18 cellular contexts compared by ENCODE assay signal in the genomic region with DNA sequence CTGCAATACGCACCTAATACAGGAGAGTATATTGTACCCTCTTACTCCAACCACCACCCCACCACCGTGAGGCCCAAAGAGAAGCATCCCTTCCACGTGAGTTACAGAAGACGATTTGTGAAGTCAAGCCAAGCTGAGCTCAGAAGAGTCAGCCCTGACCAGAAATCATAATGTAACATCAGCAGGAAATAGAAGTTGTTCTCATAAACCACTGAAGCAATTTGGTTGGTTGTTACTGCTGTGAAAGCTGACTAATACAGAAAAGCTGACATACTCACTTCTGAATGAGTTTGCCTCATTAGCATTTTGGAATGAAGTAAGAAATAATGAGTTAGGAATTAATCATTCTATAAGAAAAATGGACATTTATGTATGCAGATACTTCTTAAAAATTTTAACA.
"Had no signal": no experiment of that assay in that cellular context is flagged by ENCODE, and none has a peak within 500 bp of the region (broad histone marks: within the 10 kb centered on the region; RNA-seq: fewer than 3 reads in every experiment).

No MANE protein-coding gene starts in this region.

- H3K36me3 Mint-ChIP-seq: activated naive CD4-positive, alpha-beta T cell treated with anti-CD3 and anti-CD28 coated beads, Interleukin-2, amount 50 U/mL, for 24 hours had no signal

- H3K27me3 ChIP-seq: adrenal gland, spleen, upper lobe of right lung had no signal

- DNase-seq: activated B cell treated with CpG ODN at 0.5 μM for 24 hours; activated CD4-positive, alpha-beta T cell treated with anti-CD3 and anti-CD28 coated beads for 48 hours; activated CD8-positive, alpha-beta memory T cell treated with anti-CD3 and anti-CD28 coated beads, Interleukin-2, amount 50 U/mL, for 4 hours; activated CD8-positive, alpha-beta T cell treated with anti-CD3 and anti-CD28 coated beads, Interleukin-2, amount 10 ng/mL, durations not matched to agents 7 days and 5 days; activated effector memory CD4-positive, alpha-beta T cell treated with anti-CD3 and anti-CD28 coated beads, Interleukin-2, amount 50 U/mL, for 16 hours; activated T-cell treated with anti-CD3 and anti-CD28 coated beads, Interleukin-2, amount 50 U/mL, for 48 hours; adrenal gland; endodermal cell; hypothalamus; psoas muscle; spleen; stimulated activated naive CD8-positive, alpha-beta T cell treated with anti-CD3 and anti-CD28 coated beads, Interleukin-15, amount 100 ng/mL, for 72 hours; T-helper 17 cell; upper lobe of right lung had no signal

- H3K27ac Mint-ChIP-seq: activated B cell treated with CpG ODN at 0.5 μM for 24 hours; activated CD8-positive, alpha-beta T cell treated with anti-CD3 and anti-CD28 coated beads, Interleukin-2, amount 10 ng/mL, durations not matched to agents 7 days and 5 days; activated naive CD4-positive, alpha-beta T cell treated with anti-CD3 and anti-CD28 coated beads, Interleukin-2, amount 50 U/mL, for 24 hours; endodermal cell; stimulated activated naive CD8-positive, alpha-beta T cell treated with anti-CD3 and anti-CD28 coated beads, Interleukin-15, amount 100 ng/mL, for 72 hours; T-helper 17 cell had no signal

- H3K9me3 ChIP-seq: adrenal gland, psoas muscle, thoracic aorta, upper lobe of right lung had no signal

- H3K27ac ChIP-seq: adrenal gland, psoas muscle, spleen, thoracic aorta, upper lobe of right lung had no signal

- H3K4me3 ChIP-seq: adrenal gland, psoas muscle, spleen, thoracic aorta, upper lobe of right lung had no signal

- H3K4me3 Mint-ChIP-seq: activated B cell treated with CpG ODN at 0.5 μM for 24 hours; activated CD8-positive, alpha-beta T cell treated with anti-CD3 and anti-CD28 coated beads, Interleukin-2, amount 10 ng/mL, durations not matched to agents 7 days and 5 days; activated naive CD4-positive, alpha-beta T cell treated with anti-CD3 and anti-CD28 coated beads, Interleukin-2, amount 50 U/mL, for 24 hours; endodermal cell; neural crest cell; stimulated activated naive CD8-positive, alpha-beta T cell treated with anti-CD3 and anti-CD28 coated beads, Interleukin-15, amount 100 ng/mL, for 72 hours; T-helper 17 cell had no signal

- H3K4me1 Mint-ChIP-seq: activated B cell treated with CpG ODN at 0.5 μM for 24 hours; activated naive CD4-positive, alpha-beta T cell treated with anti-CD3 and anti-CD28 coated beads, Interleukin-2, amount 50 U/mL, for 24 hours; endodermal cell; neural crest cell; stimulated activated naive CD8-positive, alpha-beta T cell treated with anti-CD3 and anti-CD28 coated beads, Interleukin-15, amount 100 ng/mL, for 72 hours; T-helper 17 cell had no signal

- ATAC-seq: activated CD8-positive, alpha-beta T cell treated with anti-CD3 and anti-CD28 coated beads, Interleukin-2, amount 10 ng/mL, durations not matched to agents 7 days and 5 days; psoas muscle; sciatic nerve; stimulated activated naive CD8-positive, alpha-beta T cell treated with anti-CD3 and anti-CD28 coated beads, Interleukin-15, amount 100 ng/mL, for 72 hours; T-helper 17 cell; upper lobe of right lung had no signal

- H3K27me3 Mint-ChIP-seq: activated B cell treated with CpG ODN at 0.5 μM for 24 hours; activated naive CD4-positive, alpha-beta T cell treated with anti-CD3 and anti-CD28 coated beads, Interleukin-2, amount 50 U/mL, for 24 hours; stimulated activated naive CD8-positive, alpha-beta T cell treated with anti-CD3 and anti-CD28 coated beads, Interleukin-15, amount 100 ng/mL, for 72 hours; T-helper 17 cell had no signal

- H3K4me1 ChIP-seq: adrenal gland, psoas muscle, spleen, upper lobe of right lung had no signal
